In the genomic region with DNA sequence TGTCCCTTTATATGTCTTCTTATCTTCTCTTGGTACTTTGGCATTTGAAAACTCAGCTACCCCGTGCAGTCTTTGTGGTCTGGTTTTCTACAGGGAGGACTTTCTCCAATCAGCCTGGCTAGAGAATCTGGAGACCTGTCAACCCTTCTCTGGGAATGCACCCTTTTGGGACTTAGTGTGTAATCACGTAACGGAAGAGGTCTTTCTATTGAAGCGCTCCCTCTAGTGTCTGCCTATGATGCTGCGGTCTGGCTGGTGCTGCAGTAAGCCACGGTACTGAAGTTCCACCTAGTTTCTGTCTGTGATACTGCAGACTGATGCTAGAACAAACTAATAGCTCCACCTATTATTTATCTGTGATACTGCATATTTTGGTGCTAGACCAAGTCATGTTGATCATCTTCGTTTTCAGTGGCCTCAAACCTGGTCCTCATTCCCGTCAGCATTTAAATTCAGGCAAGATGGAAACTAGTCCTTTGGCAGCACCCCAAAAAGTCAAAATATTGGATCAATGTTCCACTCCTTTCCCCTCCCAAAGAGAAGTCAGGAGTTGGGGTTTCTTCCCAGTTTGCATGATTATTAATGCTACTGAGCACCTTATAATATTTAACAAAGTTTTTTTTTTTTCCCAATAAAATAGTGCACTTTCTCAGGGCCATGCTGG, we compare ENCODE assay signal across 9 cellular contexts. TPM values are rescaled to one million over a fixed set of nuclear protein-coding genes. Genes with fewer than 3 reads are reported as not detected.
DNase-seq lines count a peak whose midpoint lies in the region; ATAC-seq lines count a peak whose summit lies in the region.
"Had no signal": no experiment of that assay in that cellular context is flagged by ENCODE, and none has a peak within 500 bp of the region (broad histone marks: within the 10 kb centered on the region; RNA-seq: fewer than 3 reads in every experiment).

No MANE protein-coding gene starts in this region.

- peak; percentile 95 for ATAC-seq in GM19395 (IDR thresholded peaks at IDR 0.05; ENCODE audit: unreplicated experiment)
- ATAC-seq in HG03442 (IDR thresholded peaks at IDR 0.05; ENCODE audit: unreplicated experiment): peak; percentile 97

- DNase-seq in CD1c-positive myeloid dendritic cell (ENCODE audit: extremely low spot score): peak; percentile 92
- peak; percentile 88 for DNase-seq in NCI-H460 (ENCODE audit: extremely low read depth, low read depth)
- DNase-seq in activated CD4-positive, CD25-positive, alpha-beta regulatory T cell treated with anti-CD3 and anti-CD28 coated beads, Interleukin-2, amount 50 U/mL, for 72 hours: peak; percentile 63
- peak; percentile 14 for DNase-seq in cerebellum (ENCODE audit: low spot score)
- peak; percentile 87 for DNase-seq in left kidney (ENCODE audit: low read depth, low spot score)
- DNase-seq in stimulated activated CD4-positive, alpha-beta T cell treated with anti-CD3 and anti-CD28 coated beads, TNF-alpha, amount 100 ng/mL, for 24 hours (ENCODE audit: low read depth in 3 of 3): peak; percentile 52 to 70 (median 60)

RNA-seq across cellular contexts. Expression of gene SIRPB2, which starts 12.5 kb away (rescaled TPM):
- not detected in 2 replicates for total RNA-seq in NCI-H460 (2014; rRNA removed; shearing (Covaris generic))
- not detected in 2 replicates for polyA plus RNA-seq in NCI-H460 (2014; cell fraction: nucleus; rRNA removed)
- total RNA-seq in cerebellum: 1.00 TPM
- total RNA-seq: T-helper 1 cell treated with Interleukin-12 subunit alpha and Interleukin-12 subunit beta and Interleukin-4 antibody, amounts not matched to agents 30 ng/mL and 1 ng/mL, for 36 hours had no signal

RNA-seq across cellular contexts. Expression of gene NSFL1C, which starts 37.0 kb away (rescaled TPM):
- total RNA-seq in NCI-H460 (2014; rRNA removed; shearing (Covaris generic)): 32.5 and 48.4 TPM in 2 replicates
- polyA plus RNA-seq in NCI-H460 (2014; cell fraction: nucleus; rRNA removed): 22.0 and 36.2 TPM in 2 replicates
- total RNA-seq in cerebellum: 30.4 TPM

RNA-seq across cellular contexts. Expression of gene SIRPD, which starts 53.8 kb away (rescaled TPM):
- total RNA-seq in NCI-H460 (2014; rRNA removed; shearing (Covaris generic)): not detected in 2 replicates
- polyA plus RNA-seq in NCI-H460 (2014; cell fraction: nucleus; rRNA removed): not detected in 2 replicates
- total RNA-seq in cerebellum: not detected

Comparison
In these comparisons a context has a peak if more than half of its experiments do, and no peak if none do; other contexts are left out.
1. Peak in every context shown above with its lines: DNase-seq and ATAC-seq.
2. DNase-seq: peak in every context shown above with its lines; median percentile 92 in CD1c-positive myeloid dendritic cell; 88 in NCI-H460; 87 in left kidney; 63 in activated CD4-positive, CD25-positive, alpha-beta regulatory T cell treated with anti-CD3 and anti-CD28 coated beads, Interleukin-2, amount 50 U/mL, for 72 hours; 60 in stimulated activated CD4-positive, alpha-beta T cell treated with anti-CD3 and anti-CD28 coated beads, TNF-alpha, amount 100 ng/mL, for 24 hours; 14 in cerebellum.